In genomic region chr3:45166283-45166879, GRCh38 we compare ENCODE assay signal across 16 cellular contexts. TPM values are rescaled to one million over a fixed set of nuclear protein-coding genes. Genes with fewer than 3 reads are reported as not detected.
DNase-seq lines count a peak whose midpoint lies in the region; ATAC-seq and TF ChIP-seq lines count a peak whose summit lies in the region.
"Had no signal": no experiment of that assay in that cellular context is flagged by ENCODE, and none has a peak within 500 bp of the region (broad histone marks: within the 10 kb centered on the region; RNA-seq: fewer than 3 reads in every experiment).

No MANE protein-coding gene starts in this region.

- H3K4me3 ChIP-seq in AG04450 (ENCODE audit: low read depth, low read length) (no peak overlapping the region), HFF-Myc (replicated peaks; ENCODE audit: low read depth, low read length) (no peak overlapping the region), brain microvascular endothelial cell (ENCODE audit: low read depth, low read length) (no peak overlapping the region)
- H3K4me3 ChIP-seq: esophagus muscularis mucosa had no signal

- in situ Hi-C loops in brain microvascular endothelial cell (cut with HindIII; ENCODE audit: low pct_ligation_motif_present, low sequenced_read_pairs) = no loop called here

- H3K27ac ChIP-seq in AG04450 (ENCODE audit: low read depth, low read length) (peak overlapping the region; percentile 88), brain microvascular endothelial cell (peak overlapping the region; percentile 86)

- POLR2A ChIA-PET in AG04450 (lab: Yijun Ruan, JAX) = no interaction called here

- H3K27me3 ChIP-seq in AG04450 (ENCODE audit: control insufficient read depth, insufficient read depth, low read length) (no peaks in the 10 kb centered on the region), brain microvascular endothelial cell (replicated peaks) (no peaks in the 10 kb centered on the region)
- H3K27me3 ChIP-seq: esophagus muscularis mucosa had no signal

- H3K36me3 ChIP-seq in brain microvascular endothelial cell (replicated peaks) = no peaks in the 10 kb centered on the region
- H3K36me3 ChIP-seq: esophagus muscularis mucosa had no signal

- CTCF ChIA-PET in AG04450 (lab: Charles Lee) = no interaction called here

- TF ChIP-seq CTCF in AG04450 (IDR thresholded peaks at IDR 0.05; ENCODE audit: low read depth, low read length) (no peak), HFF-Myc (IDR thresholded peaks at IDR 0.05; ENCODE audit: low read depth, low read length, missing control alignments) (no peak), brain microvascular endothelial cell (IDR thresholded peaks at IDR 0.05; ENCODE audit: low read depth, low read length, missing control alignments) (no peak), natural killer cell (IDR thresholded peaks at IDR 0.05) (no peak)

- peak overlapping the region; percentile 77 to 78 for H3K27ac Mint-ChIP-seq in natural killer cell
- H3K27ac Mint-ChIP-seq: activated B cell treated with CpG ODN at 0.5 μM for 24 hours; stimulated activated naive B cell treated with anti-CD40 and anti-IgM and Interleukin-4, amounts not matched to agents 10 μg/mL and 1 μg/mL and 100 μg/mL, for 72 hours had no signal

- H3K27me3 Mint-ChIP-seq in natural killer cell (ENCODE audit: low read depth in 2 of 2) = peaks cover 2 to 3% of the 10 kb centered on the region in 2 donors

- intact Hi-C loops in natural killer cell (cut with micrococcal nuclease) = no loop called here

- H3K9me3 ChIP-seq in AG04450 (ENCODE audit: control insufficient read depth, insufficient read depth, low read length) = no peaks in the 10 kb centered on the region; the same call in 1 of the 2 replicates
- H3K9me3 ChIP-seq: esophagus muscularis mucosa had no signal

- H3K36me3 Mint-ChIP-seq in natural killer cell = no peaks in the 10 kb centered on the region
- H3K36me3 Mint-ChIP-seq: stimulated activated naive B cell treated with anti-CD40 and anti-IgM and Interleukin-4, amounts not matched to agents 10 μg/mL and 1 μg/mL and 100 μg/mL, for 72 hours had no signal

- DNase-seq in AG04450 (ENCODE audit: low read depth, low spot score) (no peak), HFF-Myc (ENCODE audit: extremely low read depth, low read depth) (peak; percentile 72), brain microvascular endothelial cell (no peak), natural killer cell (no peak), NCI-H1092 treated with DMSO at 0.1 percent for 48 hours (lab: John Stamatoyannopoulos, UW) (no peak), epidermal melanocyte (ENCODE audit: insufficient read length, low spot score) (no peak), NCI-H510A (lab: John Stamatoyannopoulos, UW) (no peak)
- DNase-seq in stimulated activated CD4-positive, alpha-beta T cell treated with anti-CD3 and anti-CD28 coated beads, Interleukin-4, amount 100 ng/mL, for 4 hours = no peak
- DNase-seq: activated B cell treated with CpG ODN at 0.5 μM for 24 hours; CD8-positive, alpha-beta memory T cell; NCI-H1436 treated with DMSO at 0.1 percent for 48 hours; NCI-H510A treated with DMSO at 0.1 percent for 48 hours; Right ventricle myocardium superior; stimulated activated naive B cell treated with anti-CD40 and anti-IgM and Interleukin-4, amounts not matched to agents 10 μg/mL and 1 μg/mL and 100 μg/mL, for 72 hours had no signal

- ATAC-seq in natural killer cell = no peak

- H3K4me3 Mint-ChIP-seq in natural killer cell = no peak overlapping the region
- H3K4me3 Mint-ChIP-seq: activated B cell treated with CpG ODN at 0.5 μM for 24 hours; mesothelial cell of epicardium; stimulated activated naive B cell treated with anti-CD40 and anti-IgM and Interleukin-4, amounts not matched to agents 10 μg/mL and 1 μg/mL and 100 μg/mL, for 72 hours had no signal

- H3K4me1 Mint-ChIP-seq in natural killer cell = peaks cover 23 to 25% of the 10 kb centered on the region in 2 donors

- no peaks in the 10 kb centered on the region for H3K9me3 Mint-ChIP-seq in natural killer cell
- H3K9me3 Mint-ChIP-seq: activated B cell treated with CpG ODN at 0.5 μM for 24 hours; CD8-positive, alpha-beta memory T cell had no signal

RNA-seq across cellular contexts. Expression of gene CDCP1, which starts 20.2 kb away (rescaled TPM):
- 13.6 and 17.8 TPM in 2 replicates for polyA plus RNA-seq in AG04450 (2011; rRNA removed)
- polyA minus RNA-seq in AG04450 (2011; rRNA and poly(A)+ RNA removed) = 19.8 and 26.1 TPM in 2 replicates
- under 1 TPM; 0.38 to 0.61 (median 0.48) TPM for total RNA-seq in natural killer cell
- total RNA-seq: activated B cell treated with CpG ODN at 0.5 μM for 24 hours had no signal
- polyA plus RNA-seq: CD8-positive, alpha-beta memory T cell had no signal

RNA-seq across cellular contexts. Expression of gene TMEM158, which starts 59.7 kb away (rescaled TPM):
- polyA plus RNA-seq in AG04450 (2011; rRNA removed) = 24.7 and 25.1 TPM in 2 replicates
- polyA minus RNA-seq in AG04450 (2011; rRNA and poly(A)+ RNA removed) = 12.4 and 12.9 TPM in 2 replicates
- under 1 TPM in 2 of 3 donors, not detected in 1; 0.40 to 0.47 TPM for total RNA-seq in natural killer cell
- polyA plus RNA-seq: CD8-positive, alpha-beta memory T cell had no signal
